Comparison of ENCODE assay signal across 28 cellular contexts in genomic region chr4:53935780-53936179, GRCh38.
DNase-seq lines count a peak whose midpoint lies in the region; ATAC-seq and TF ChIP-seq lines count a peak whose summit lies in the region.
"Had no signal": no experiment of that assay in that cellular context is flagged by ENCODE, and none has a peak within 500 bp of the region (broad histone marks: within the 10 kb centered on the region; RNA-seq: fewer than 3 reads in every experiment).

No MANE protein-coding gene starts in this region.

- DNase-seq in AG08395 (ENCODE audit: low spot score) (peak; percentile 33), LHCN-M2 (ENCODE audit: low read depth) (peak; percentile 48), choroid plexus epithelial cell (ENCODE audit: low read depth) (peak; percentile 84), iris pigment epithelial cell (ENCODE audit: low read depth) (peak; percentile 90), NCI-H187 treated with DMSO at 0.1 percent for 48 hours (lab: John Stamatoyannopoulos, UW) (no peak), NCI-H748 treated with DMSO at 0.1 percent for 48 hours (lab: John Stamatoyannopoulos, UW) (no peak), glomerular visceral epithelial cell (ENCODE audit: extremely low spot score) (no peak)
- DNase-seq: activated CD4-positive, CD25-positive, alpha-beta regulatory T cell treated with anti-CD3 and anti-CD28 coated beads, Interleukin-2, amount 50 U/mL, for 72 hours; activated CD8-positive, alpha-beta T cell treated with anti-CD3 and anti-CD28 coated beads for 36 hours; activated naive CD4-positive, alpha-beta T cell; activated T-cell treated with anti-CD3 and anti-CD28 coated beads for 4 hours; amygdala; CD4-positive, alpha-beta T cell; cerebellar nuclear complex; effector CD4-positive, alpha-beta T cell; erythroblast; H7; heart left ventricle; left colon; naive thymus-derived CD4-positive, alpha-beta T cell; NCI-H1930; NCI-H774; ovary; right lobe of liver; stimulated activated CD4-positive, alpha-beta T cell treated with anti-CD3 and anti-CD28 coated beads, Interleukin-15, amount 100 ng/mL, for 24 hours had no signal

- TF ChIP-seq CTCF in choroid plexus epithelial cell (conservative IDR thresholded peaks at IDR 0.05; ENCODE audit: low read depth, low read length) = no peak

- H3K4me3 ChIP-seq in choroid plexus epithelial cell (ENCODE audit: low read depth, low read length) = no peak overlapping the region
- H3K4me3 ChIP-seq: A549, heart left ventricle, K562, ovary, right lobe of liver had no signal

- ATAC-seq in HG03520 (IDR thresholded peaks at IDR 0.05; ENCODE audit: unreplicated experiment) = no peak
- ATAC-seq: A549; activated CD8-positive, alpha-beta T cell treated with anti-CD3 and anti-CD28 coated beads for 36 hours; heart left ventricle; K562; left colon; naive thymus-derived CD4-positive, alpha-beta T cell had no signal

Comparison
In these comparisons a context has a peak if more than half of its experiments do, and no peak if none do; other contexts are left out.
1. DNase-seq: peak in AG08395 (single experiment), LHCN-M2 (single experiment), choroid plexus epithelial cell (single experiment) and iris pigment epithelial cell (single experiment); none in NCI-H187 treated with DMSO at 0.1 percent for 48 hours (single experiment), NCI-H748 treated with DMSO at 0.1 percent for 48 hours (single experiment) and glomerular visceral epithelial cell (single experiment).